In the genomic region with DNA sequence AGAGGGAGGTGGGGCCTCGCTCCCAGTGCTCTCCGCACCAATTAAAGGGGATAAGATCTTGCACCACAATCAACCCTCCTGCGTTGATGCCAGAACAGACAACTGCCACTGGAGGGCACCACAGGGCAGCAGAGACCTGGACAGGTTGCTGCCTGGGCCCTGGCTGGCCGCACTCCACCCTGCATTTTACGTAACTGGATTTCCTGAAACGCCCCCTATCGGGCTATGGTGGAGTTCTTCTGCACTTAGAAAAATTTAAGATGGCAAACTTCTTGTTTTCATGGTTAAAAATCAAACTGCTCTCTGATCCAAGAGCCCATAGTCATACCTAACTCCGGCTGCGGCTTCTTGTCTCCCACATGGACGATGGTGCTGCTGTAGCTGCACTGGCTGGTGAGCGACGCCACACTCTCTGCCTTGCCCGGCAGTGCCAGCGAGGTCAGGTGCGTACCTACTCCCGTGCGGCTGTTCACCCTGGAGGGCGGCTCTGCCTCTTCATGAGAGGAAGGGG, we compare ENCODE assay signal across 8 cellular contexts. TPM values are rescaled to one million over a fixed set of nuclear protein-coding genes. Genes with fewer than 3 reads are reported as not detected.
A peak's percentile ranks its signal among the peaks of the same experiment; 100 is the strongest.
DNase-seq lines count a peak whose midpoint lies in the region; ATAC-seq and TF ChIP-seq lines count a peak whose summit lies in the region.

No MANE protein-coding gene starts in this region.

- DNase-seq in CMK (ENCODE audit: low read depth): peak; percentile 74
- peak; percentile 77 for DNase-seq in HFFc6
- DNase-seq in NCI-H524 (lab: John Stamatoyannopoulos, UW): peak; percentile 94 to 96
- DNase-seq in activated CD4-positive, CD25-positive, alpha-beta regulatory T cell treated with anti-CD3 and anti-CD28 coated beads, Interleukin-2, amount 50 U/mL, for 72 hours: peak; percentile 66
- peak; percentile 80 for DNase-seq in cerebellum (ENCODE audit: low spot score)
- DNase-seq in right lobe of liver: peak; percentile 89 to 94 (median 92)
- DNase-seq in stimulated activated CD8-positive, alpha-beta memory T cell treated with anti-CD3 and anti-CD28 coated beads, Interleukin-2, amount 100 ng/mL, for 48 hours (ENCODE audit: low read depth in 2 of 2): peak; percentile 51 to 56

- no peaks in the 10 kb centered on the region for H3K9me3 ChIP-seq in right lobe of liver

- no peak overlapping the region for H3K4me3 ChIP-seq in right lobe of liver

- H3K27me3 Mint-ChIP-seq in HFFc6 (ENCODE audit: insufficient read depth): no peaks in the 10 kb centered on the region

- TF ChIP-seq POLR2A in right lobe of liver (IDR thresholded peaks at IDR 0.05): no peak

- ATAC-seq in right lobe of liver: peak; percentile 93 to 97 (median 95)
- ATAC-seq in HG03097 (IDR thresholded peaks at IDR 0.05; ENCODE audit: low FRiP score, unreplicated experiment): no peak

- no peaks in the 10 kb centered on the region for H3K27me3 ChIP-seq in right lobe of liver

- TF ChIP-seq CTCF in HFFc6 (IDR thresholded peaks at IDR 0.05) (peak; percentile 94), right lobe of liver (IDR thresholded peaks at IDR 0.05) (peak; percentile 93 to 99 (median 98))

- H3K27ac Mint-ChIP-seq in HFFc6: no peak overlapping the region

- peaks cover 4% of the 10 kb centered on the region; the same call in 1 of the 2 replicates for H3K36me3 Mint-ChIP-seq in HFFc6 (ENCODE audit: low read depth)

- H3K4me1 ChIP-seq in right lobe of liver: peaks cover 0 to 7% (median 0%) of the 10 kb centered on the region in 4 donors

- 19% methylated on average over 3 of the region's 18 CpGs for WGBS in right lobe of liver (ENCODE audit: insufficient coverage, low coverage, low lambda C conversion rate, missing lambda C conversion rate)

- peak overlapping the region in 2 of 3 donors; percentile 32 to 64 for H3K27ac ChIP-seq in right lobe of liver

- intact Hi-C loops in right lobe of liver (cut with DNase I): loop anchor here in 1 of 2 donors (5.0 kb wide), 1 partner anchor 81 kb away; no protein-coding TSS in a partner anchor

- H3K36me3 ChIP-seq in right lobe of liver: peaks cover 0 to 42% (median 18%) of the 10 kb centered on the region in 4 donors

- no peak overlapping the region for H3K4me3 Mint-ChIP-seq in HFFc6

- H3K9me3 Mint-ChIP-seq in HFFc6: no peaks in the 10 kb centered on the region

- H3K4me1 Mint-ChIP-seq in HFFc6 (ENCODE audit: low read depth): no peaks in the 10 kb centered on the region

RNA-seq across cellular contexts. Expression of gene HES6, which starts 16.8 kb away (rescaled TPM):
- total RNA-seq in HFFc6 (2021; fragmentation: NEBNext Ultra II Directional; extraction: Animal tissue kit (Norgen Biotek cat#: 25700)): 1 to 10 TPM in 2 of 6 experiments, under 1 TPM in 4; 0.47 to 1.0 (median 0.82) TPM
- total RNA-seq in cerebellum (45.3 TPM), right lobe of liver (1 to 10 TPM; 1.7 to 8.3 (median 3.8) TPM)

RNA-seq across cellular contexts. Expression of gene PER2, which starts 31.8 kb away (rescaled TPM):
- total RNA-seq in HFFc6 (2021; fragmentation: NEBNext Ultra II Directional; extraction: Animal tissue kit (Norgen Biotek cat#: 25700)): 1 to 10 TPM; 4.3 to 5.7 (median 4.5) TPM
- total RNA-seq in cerebellum (7.5 TPM), right lobe of liver (10 to 100 TPM in 1 of 6 experiments, 1 to 10 TPM in 5; 4.5 to 12.5 (median 6.1) TPM)

RNA-seq across cellular contexts. Expression of gene ILKAP, which starts 53.2 kb away (rescaled TPM):
- 10 to 100 TPM; 27.3 to 34.3 (median 28.6) TPM for total RNA-seq in HFFc6 (2021; fragmentation: NEBNext Ultra II Directional; extraction: Animal tissue kit (Norgen Biotek cat#: 25700))
- total RNA-seq in cerebellum (48.8 TPM), right lobe of liver (10 to 100 TPM in 5 of 6 experiments, 1 to 10 TPM in 1; 9.8 to 24.3 (median 16.8) TPM)
